8 cellular contexts compared by ENCODE assay signal in the genomic region with DNA sequence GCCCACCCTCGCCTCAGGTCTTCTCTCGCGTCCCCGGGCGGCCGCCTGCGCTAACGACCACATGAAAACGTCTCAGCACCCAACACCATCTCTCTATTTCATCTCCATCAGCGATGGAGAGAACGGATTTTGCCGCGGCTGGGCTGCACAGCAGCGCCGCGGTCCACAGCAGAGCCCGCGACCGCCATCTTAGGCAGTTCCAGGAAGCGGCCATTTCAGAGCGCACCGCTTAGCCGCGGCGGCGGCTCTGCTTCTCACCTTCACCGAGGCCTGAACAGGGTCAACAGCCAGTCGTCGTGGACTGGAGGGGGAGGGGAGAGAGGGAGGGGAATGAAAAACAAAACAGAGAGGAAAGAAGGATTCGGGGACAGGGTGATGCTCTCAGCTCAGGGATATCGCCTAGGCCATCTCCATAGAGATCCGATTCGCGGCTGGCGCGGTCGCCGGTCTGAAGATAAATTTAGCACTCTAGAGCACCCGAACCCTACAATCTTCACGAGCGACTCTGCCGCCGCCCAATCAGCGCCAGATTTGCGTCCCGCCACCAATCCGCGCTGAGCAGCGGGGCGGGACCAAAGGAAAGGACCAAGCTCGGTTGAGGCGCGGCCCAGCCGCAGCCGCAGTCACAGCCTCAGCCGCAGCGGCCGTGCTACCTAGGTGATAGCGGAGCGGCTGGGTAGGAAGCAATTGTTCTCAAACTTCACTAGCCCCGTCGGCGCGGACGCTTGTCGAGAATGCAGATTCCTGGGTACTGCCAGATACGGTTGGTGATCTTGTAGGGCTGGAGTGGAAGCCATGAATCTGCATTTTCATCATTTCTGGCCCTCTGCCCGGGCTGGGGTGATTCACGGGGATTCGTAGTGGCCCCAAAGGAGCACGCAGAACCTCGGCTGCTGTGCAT. TPM values are rescaled to one million over a fixed set of nuclear protein-coding genes. Genes with fewer than 3 reads are reported as not detected.
A peak's percentile ranks its signal among the peaks of the same experiment; 100 is the strongest.
DNase-seq lines count a peak whose midpoint lies in the region; ATAC-seq, FAIRE-seq and TF ChIP-seq lines count a peak whose summit lies in the region.

A gene (minus strand): TSS at position 450 of the 901 bp plus-strand sequence. CDS start 3,108 bp downstream, outside the sequence.

- TF ChIP-seq POLR2A in H54 (IDR thresholded peaks at IDR 0.05; ENCODE audit: low read depth, low read length) (peak; percentile 78), Raji (IDR thresholded peaks at IDR 0.05; ENCODE audit: insufficient read depth, low read depth, low read length) (peak; percentile 94)

- H3K79me2 ChIP-seq in Loucy (ENCODE audit: insufficient read depth, low read length): peaks cover 63% of the 10 kb centered on the region

- ATAC-seq in natural killer cell treated with Interleukin-12 subunit alpha and Interleukin-12 subunit beta and Interleukin-15 and Interleukin-18, amount 100 ng/mL, for 72 hours: peak; percentile 96 to 98
- peak; percentile 93 for ATAC-seq in stimulated activated naive CD8-positive, alpha-beta T cell treated with anti-CD3 and anti-CD28 coated beads, Interleukin-15, Interleukin-2, amounts not matched to agents 100 U/mL and 50 U/mL, for 24 hours

- no peaks in the 10 kb centered on the region for H3K9me3 Mint-ChIP-seq in natural killer cell treated with Interleukin-12 subunit alpha and Interleukin-12 subunit beta and Interleukin-15 and Interleukin-18, amount 100 ng/mL, for 72 hours

- peak within 1 kb of the TSS; percentile 93 for H3K4me3 ChIP-seq in Loucy (ENCODE audit: low read length, poor library complexity, severe bottlenecking)

- H4K20me1 ChIP-seq in Loucy (ENCODE audit: insufficient read depth, low read length, poor library complexity, severe bottlenecking): peaks cover 32% of the 10 kb centered on the region

- no peaks in the 10 kb centered on the region for H3K27me3 ChIP-seq in Loucy (ENCODE audit: insufficient read depth, low read length, poor library complexity, severe bottlenecking)

- peaks cover 54% of the 10 kb centered on the region for H3K4me1 ChIP-seq in Loucy (ENCODE audit: insufficient read depth, low read length, poor library complexity, severe bottlenecking)

- peaks cover 14% of the 10 kb centered on the region for H3K36me3 Mint-ChIP-seq in natural killer cell treated with Interleukin-12 subunit alpha and Interleukin-12 subunit beta and Interleukin-15 and Interleukin-18, amount 100 ng/mL, for 72 hours

- no peaks in the 10 kb centered on the region for H3K27me3 Mint-ChIP-seq in natural killer cell treated with Interleukin-12 subunit alpha and Interleukin-12 subunit beta and Interleukin-15 and Interleukin-18, amount 100 ng/mL, for 72 hours

- peak; percentile 90 for FAIRE-seq in H54 (lab: Jason Lieb, UNC)

- peaks cover 22 to 26% of the 10 kb centered on the region in 2 donors for H3K4me1 Mint-ChIP-seq in natural killer cell treated with Interleukin-12 subunit alpha and Interleukin-12 subunit beta and Interleukin-15 and Interleukin-18, amount 100 ng/mL, for 72 hours (ENCODE audit: low read depth in 2 of 2)

- H2AFZ ChIP-seq in Loucy (ENCODE audit: low read length): peak within 1 kb of the TSS; percentile 95

- H3K9me2 ChIP-seq in Loucy (replicated peaks; ENCODE audit: low read depth, low read length): no peaks in the 10 kb centered on the region

- peak within 1 kb of the TSS; percentile 97 for H3K9ac ChIP-seq in Loucy (ENCODE audit: low read depth, low read length, poor library complexity, severe bottlenecking)

- TF ChIP-seq CTCF in Loucy (conservative IDR thresholded peaks at IDR 0.05; ENCODE audit: low read length): 0 out of 2 replicates have a peak, but pooled peaks have one; percentile 8

- no peaks in the 10 kb centered on the region for H3F3A ChIP-seq in Loucy (ENCODE audit: low read depth)

- peak within 1 kb of the TSS; percentile 99 to 100 for H3K27ac Mint-ChIP-seq in natural killer cell treated with Interleukin-12 subunit alpha and Interleukin-12 subunit beta and Interleukin-15 and Interleukin-18, amount 100 ng/mL, for 72 hours

- peaks cover 25% of the 10 kb centered on the region for H3K36me3 ChIP-seq in Loucy (ENCODE audit: insufficient read depth, low read length)

- peak; percentile 99 for DNase-seq in ELF-1 (ENCODE audit: low read depth, low spot score)
- peak; percentile 80 for DNase-seq in H54 (ENCODE audit: insufficient read length, low spot score)
- peak; percentile 92 for DNase-seq in activated T-helper 9 cell treated with anti-CD3 and anti-CD28 coated beads, Interleukin-2, amount 50 U/mL, for 16 hours (ENCODE audit: low read depth)
- peak; percentile 96 for DNase-seq in fibroblast of peridontal ligament (ENCODE audit: extremely low read depth)
- DNase-seq in natural killer cell treated with Interleukin-12 subunit alpha and Interleukin-12 subunit beta and Interleukin-15 and Interleukin-18, amount 100 ng/mL, for 72 hours (ENCODE audit: low spot score): peak; percentile 96
- DNase-seq in stimulated activated naive CD8-positive, alpha-beta T cell treated with anti-CD3 and anti-CD28 coated beads, Interleukin-15, Interleukin-2, amounts not matched to agents 100 U/mL and 50 U/mL, for 24 hours: peak; percentile 95

- peak within 1 kb of the TSS; percentile 97 for H3K4me2 ChIP-seq in Loucy (ENCODE audit: low read depth, low read length, poor library complexity, severe bottlenecking)

- no peaks in the 10 kb centered on the region for H3K9me3 ChIP-seq in Loucy (ENCODE audit: insufficient read depth, low read depth, low read length)

- peak within 1 kb of the TSS; percentile 99 for H3K4me3 Mint-ChIP-seq in natural killer cell treated with Interleukin-12 subunit alpha and Interleukin-12 subunit beta and Interleukin-15 and Interleukin-18, amount 100 ng/mL, for 72 hours

RNA-seq across cellular contexts. Expression of the gene that starts here (rescaled TPM):
- total RNA-seq in natural killer cell treated with Interleukin-12 subunit alpha and Interleukin-12 subunit beta and Interleukin-15 and Interleukin-18, amount 100 ng/mL, for 72 hours: 10 to 100 TPM; 34.5 to 37.1 TPM

Comparison
In these comparisons a context has a peak if more than half of its experiments do, and no peak if none do; other contexts are left out.
1. Peak in every context shown above with its lines: DNase-seq, ATAC-seq and H3K4me3 ChIP-seq.